In genomic region chr22:50338860-50339462, GRCh38 we compare ENCODE assay signal across 23 cellular contexts. TPM values are rescaled to one million over a fixed set of nuclear protein-coding genes. Genes with fewer than 3 reads are reported as not detected.
A peak's percentile ranks its signal among the peaks of the same experiment; 100 is the strongest.
DNase-seq lines count a peak whose midpoint lies in the region; ATAC-seq, FAIRE-seq and TF ChIP-seq lines count a peak whose summit lies in the region.
"Had no signal": no experiment of that assay in that cellular context is flagged by ENCODE, and none has a peak within 500 bp of the region (broad histone marks: within the 10 kb centered on the region; RNA-seq: fewer than 3 reads in every experiment).

No MANE protein-coding gene starts in this region.

- no peak for TF ChIP-seq POLR2A in H1 (IDR thresholded peaks at IDR 0.05; ENCODE audit: control extremely low read depth in 1 of 2, low read depth in 2 of 2, low read length in 2 of 2)

- CTCF ChIA-PET in PC-9 (lab: Charles Lee) (no interaction called here), H1 (lab: Charles Lee; ENCODE audit: partially characterized antibody) (no interaction called here), Calu3 (lab: Charles Lee) (no interaction called here)

- H3K4me3 ChIP-seq in PC-9 (no peak overlapping the region), H1 (ENCODE audit: extremely low read depth in 1 of 4, insufficient read depth in 2 of 4, low read depth in 3 of 4, low read length in 4 of 4) (no peak overlapping the region), trophoblast cell (ENCODE audit: low read depth, low read length) (peak overlapping the region; percentile 63), H7 (ENCODE audit: insufficient read depth, low read depth, low read length) (no peak overlapping the region), pancreas (no peak overlapping the region)
- H3K4me3 ChIP-seq: GM23338, SK-N-MC had no signal

- H3K27me3 Mint-ChIP-seq in activated naive CD8-positive, alpha-beta T cell treated with anti-CD3 and anti-CD28 coated beads, Interleukin-2, amount 10 ng/mL, durations not matched to agents 7 days and 5 days = no peaks in the 10 kb centered on the region
- no peaks in the 10 kb centered on the region for H3K27me3 Mint-ChIP-seq in activated naive CD8-positive, alpha-beta T cell treated with anti-CD3 and anti-CD28 coated beads, Interleukin-2, amount 50 U/mL, for 24 hours
- no peaks in the 10 kb centered on the region for H3K27me3 Mint-ChIP-seq in Calu3 (ENCODE audit: unreplicated experiment)

- H3K27ac Mint-ChIP-seq in activated naive CD8-positive, alpha-beta T cell treated with anti-CD3 and anti-CD28 coated beads, Interleukin-2, amount 10 ng/mL, durations not matched to agents 7 days and 5 days = no peak overlapping the region
- no peak overlapping the region for H3K27ac Mint-ChIP-seq in activated naive CD8-positive, alpha-beta T cell treated with anti-CD3 and anti-CD28 coated beads, Interleukin-2, amount 50 U/mL, for 24 hours
- H3K27ac Mint-ChIP-seq in Calu3 (ENCODE audit: unreplicated experiment) = no peak overlapping the region
- H3K27ac Mint-ChIP-seq: GM23338 had no signal

- H2BK5ac ChIP-seq in H1 (ENCODE audit: low read depth, low read length) (no peak overlapping the region), trophoblast cell (ENCODE audit: low read depth, low read length, poor library complexity) (no peak overlapping the region)

- H3K9me3 ChIP-seq in PC-9 (ENCODE audit: insufficient read depth, low read depth) = no peaks in the 10 kb centered on the region
- peaks cover 0 to 3% of the 10 kb centered on the region in 2 experiments; a peak in 1 of 4 replicates for H3K9me3 ChIP-seq in H1 (ENCODE audit: insufficient read depth in 2 of 2, low read depth in 1 of 2, low read length in 1 of 2)
- peaks cover 34% of the 10 kb centered on the region for H3K9me3 ChIP-seq in trophoblast cell (ENCODE audit: insufficient read depth, low read depth, low read length)
- no peaks in the 10 kb centered on the region for H3K9me3 ChIP-seq in pancreas

- H3K79me1 ChIP-seq in H1 (ENCODE audit: low read depth, low read length) (peaks cover 17% of the 10 kb centered on the region), trophoblast cell (ENCODE audit: low read length) (peaks cover 6% of the 10 kb centered on the region)

- H3K18ac ChIP-seq in H1 (ENCODE audit: extremely low read depth, low read length) = no peak overlapping the region
- H3K18ac ChIP-seq in trophoblast cell (ENCODE audit: low read length) = no peak overlapping the region

- no peaks in the 10 kb centered on the region for H3K9me3 Mint-ChIP-seq in activated naive CD8-positive, alpha-beta T cell treated with anti-CD3 and anti-CD28 coated beads, Interleukin-2, amount 10 ng/mL, durations not matched to agents 7 days and 5 days
- H3K9me3 Mint-ChIP-seq in activated naive CD8-positive, alpha-beta T cell treated with anti-CD3 and anti-CD28 coated beads, Interleukin-2, amount 50 U/mL, for 24 hours = no peaks in the 10 kb centered on the region
- no peaks in the 10 kb centered on the region for H3K9me3 Mint-ChIP-seq in Calu3 (ENCODE audit: low read depth, unreplicated experiment)
- H3K9me3 Mint-ChIP-seq: GM23338 had no signal

- ATAC-seq in activated naive CD8-positive, alpha-beta T cell treated with anti-CD3 and anti-CD28 coated beads, Interleukin-2, amount 10 ng/mL, durations not matched to agents 7 days and 5 days (ENCODE audit: low read depth) = no peak
- no peak for ATAC-seq in activated naive CD8-positive, alpha-beta T cell treated with anti-CD3 and anti-CD28 coated beads, Interleukin-2, amount 50 U/mL, for 24 hours
- ATAC-seq in pancreas = no peak
- ATAC-seq: GM23338 had no signal

- peaks cover 61% of the 10 kb centered on the region for H3F3A ChIP-seq in PC-9 (ENCODE audit: insufficient read depth, low read depth)

- H3K36me3 Mint-ChIP-seq in activated naive CD8-positive, alpha-beta T cell treated with anti-CD3 and anti-CD28 coated beads, Interleukin-2, amount 10 ng/mL, durations not matched to agents 7 days and 5 days = no peaks in the 10 kb centered on the region
- no peaks in the 10 kb centered on the region for H3K36me3 Mint-ChIP-seq in activated naive CD8-positive, alpha-beta T cell treated with anti-CD3 and anti-CD28 coated beads, Interleukin-2, amount 50 U/mL, for 24 hours (ENCODE audit: low read depth)
- H3K36me3 Mint-ChIP-seq in Calu3 (ENCODE audit: insufficient read depth, unreplicated experiment) = peaks cover 8% of the 10 kb centered on the region

- peak overlapping the region; percentile 100 for H3K56ac ChIP-seq in H1 (replicated peaks; ENCODE audit: insufficient read length, low read depth, low read length)

- H2BK120ac ChIP-seq in H1 (replicated peaks; ENCODE audit: low read depth, low read length) (peak overlapping the region; percentile 22), trophoblast cell (ENCODE audit: insufficient read depth, low read length, poor library complexity) (no peak overlapping the region)

- H3K27me3 ChIP-seq in PC-9 (ENCODE audit: insufficient read depth, low read depth) (no peaks in the 10 kb centered on the region), H1 (replicated peaks in 1 of 4; ENCODE audit: control insufficient read depth in 3 of 4, extremely low read depth in 1 of 4, insufficient read depth in 3 of 4, low read length in 3 of 4) (peaks cover 0 to 5% (median 0%) of the 10 kb centered on the region in 4 experiments; a peak in 3 of 7 replicates), trophoblast cell (ENCODE audit: insufficient read depth, low read length) (no peaks in the 10 kb centered on the region), H7 (ENCODE audit: control insufficient read depth, insufficient read depth, low read length) (no peaks in the 10 kb centered on the region), pancreas (no peaks in the 10 kb centered on the region)

- H3K4ac ChIP-seq in H1 (replicated peaks; ENCODE audit: insufficient read length, low read depth, low read length) (peak overlapping the region; percentile 94), trophoblast cell (ENCODE audit: low read depth, low read length) (no peak overlapping the region)

- H2AFZ ChIP-seq in PC-9 = no peak overlapping the region
- H2AFZ ChIP-seq in H1 (ENCODE audit: low read length) = no peak overlapping the region
- H2AFZ ChIP-seq in trophoblast cell (ENCODE audit: insufficient read depth, low read length, poor library complexity) = no peak overlapping the region
- H2AFZ ChIP-seq: GM23338 had no signal

- TF ChIP-seq CTCF in PC-9 (conservative IDR thresholded peaks at IDR 0.05) (no peak), H1 (IDR thresholded peaks at IDR 0.05; ENCODE audit: control extremely low read depth in 1 of 3, insufficient read depth in 1 of 3, low read depth in 1 of 3, low read length in 3 of 3) (no peak), Calu3 (IDR thresholded peaks at IDR 0.05; ENCODE audit: unreplicated experiment) (no peak), pancreas (IDR thresholded peaks at IDR 0.05) (no peak)

- H3K36me3 ChIP-seq in PC-9 (ENCODE audit: low read depth) (no peaks in the 10 kb centered on the region), H1 (ENCODE audit: control insufficient read depth in 2 of 4, insufficient read depth in 4 of 4, low read length in 3 of 4) (no peaks in the 10 kb centered on the region; a peak in 1 of 8 replicates), trophoblast cell (ENCODE audit: control insufficient read depth in 1 of 2, insufficient read depth in 2 of 2, low read length in 2 of 2) (no peaks in the 10 kb centered on the region), H7 (replicated peaks; ENCODE audit: control insufficient read depth, insufficient read depth, low read length) (no peaks in the 10 kb centered on the region), pancreas (no peaks in the 10 kb centered on the region)

- H3K79me2 ChIP-seq in PC-9 (ENCODE audit: low read depth) = peaks cover 2% of the 10 kb centered on the region; the same call in 1 of the 2 replicates
- H3K79me2 ChIP-seq in H1 (ENCODE audit: control insufficient read depth in 1 of 2, insufficient read depth in 2 of 2, low read length in 2 of 2) = no peaks in the 10 kb centered on the region
- peaks cover 3% of the 10 kb centered on the region for H3K79me2 ChIP-seq in trophoblast cell (ENCODE audit: control insufficient read depth, insufficient read depth, low read length, poor library complexity)

- 82 to 100% methylated on average over 3 to 4 of the region's 4 CpGs for WGBS in H1 (ENCODE audit: extremely low coverage in 1 of 2, insufficient coverage in 1 of 2, insufficient read length in 1 of 2, insufficient replicate concordance in 2 of 2, low coverage in 1 of 2, low lambda C conversion rate in 2 of 2, missing lambda C conversion rate in 1 of 2), 2 experiments
- 100% methylated on average over 4 of the region's 4 CpGs for WGBS in trophoblast cell (ENCODE audit: extremely low coverage, insufficient coverage, insufficient read length)
- WGBS in pancreas, 2 donors = 92 to 94% methylated on average over 4 of the region's 4 CpGs

- peak overlapping the region in 1 of 4 experiments; percentile 28; a peak in 1 of 7 replicates for H3K9ac ChIP-seq in H1 (replicated peaks in 1 of 4; ENCODE audit: extremely low read depth in 1 of 4, low read depth in 3 of 4, low read length in 3 of 4)
- peak overlapping the region; percentile 39 for H3K9ac ChIP-seq in trophoblast cell (ENCODE audit: low read length)

- H3K4me2 ChIP-seq in PC-9 (no peak overlapping the region), H1 (ENCODE audit: insufficient read depth in 1 of 2, low read depth in 2 of 2, low read length in 2 of 2) (peak overlapping the region in 1 of 2 experiments; percentile 14; a peak in 1 of 4 replicates), trophoblast cell (ENCODE audit: low read length) (no peak overlapping the region)
- H3K4me2 ChIP-seq: GM23338 had no signal

- no peak overlapping the region for H4K12ac ChIP-seq in trophoblast cell (ENCODE audit: low read depth, low read length)

- H3K9me2 ChIP-seq in PC-9 (ENCODE audit: insufficient read depth) = no peaks in the 10 kb centered on the region

- H3K4me1 Mint-ChIP-seq in activated naive CD8-positive, alpha-beta T cell treated with anti-CD3 and anti-CD28 coated beads, Interleukin-2, amount 10 ng/mL, durations not matched to agents 7 days and 5 days = peaks cover 9% of the 10 kb centered on the region
- peaks cover 9% of the 10 kb centered on the region for H3K4me1 Mint-ChIP-seq in activated naive CD8-positive, alpha-beta T cell treated with anti-CD3 and anti-CD28 coated beads, Interleukin-2, amount 50 U/mL, for 24 hours
- no peaks in the 10 kb centered on the region for H3K4me1 Mint-ChIP-seq in Calu3 (ENCODE audit: low read depth, unreplicated experiment)

- intact Hi-C loops in PC-9 (cut with micrococcal nuclease; ENCODE audit: unreplicated experiment) = no loop called here
- intact Hi-C loops in Calu3 (cut with micrococcal nuclease; ENCODE audit: unreplicated experiment) = no loop called here
- intact Hi-C loops in pancreas (cut with DNase I) = loop anchor here in 1 of 3 donors (5.0 kb wide), 1 partner anchor 82 kb away; no protein-coding TSS in a partner anchor

- peak overlapping the region; percentile 95 for H4K91ac ChIP-seq in H1 (replicated peaks; ENCODE audit: insufficient read length, low read length)
- H4K91ac ChIP-seq in trophoblast cell (ENCODE audit: low read depth, low read length) = no peak overlapping the region

- H3K23ac ChIP-seq in H1 (ENCODE audit: insufficient read length) (no peak overlapping the region), trophoblast cell (ENCODE audit: low read length) (peak overlapping the region; percentile 99)

- 0 out of 2 replicates have a peak overlapping the region, but pooled peaks have one; percentile 10 for H2BK15ac ChIP-seq in H1 (ENCODE audit: low read length)

- BruUV-seq in PC-9 (replicated peaks; lab: Mats Ljungman, UMichigan) = no TSS peak
- no TSS peak for BruUV-seq in Calu3 (replicated peaks; lab: Mats Ljungman, UMichigan)

- no peak overlapping the region for H3K4me3 Mint-ChIP-seq in activated naive CD8-positive, alpha-beta T cell treated with anti-CD3 and anti-CD28 coated beads, Interleukin-2, amount 10 ng/mL, durations not matched to agents 7 days and 5 days
- no peak overlapping the region for H3K4me3 Mint-ChIP-seq in activated naive CD8-positive, alpha-beta T cell treated with anti-CD3 and anti-CD28 coated beads, Interleukin-2, amount 50 U/mL, for 24 hours
- no peak overlapping the region for H3K4me3 Mint-ChIP-seq in Calu3 (ENCODE audit: low read depth, unreplicated experiment)
- H3K4me3 Mint-ChIP-seq: GM23338 had no signal

- no peak for TF ChIP-seq EP300 in H1 (IDR thresholded peaks at IDR 0.05; ENCODE audit: borderline replicate concordance in 1 of 2, low read depth in 2 of 2, low read length in 2 of 2)

- H2BK12ac ChIP-seq in H1 (ENCODE audit: low read depth, low read length) (0 out of 2 replicates have a peak overlapping the region, but pooled peaks have one; percentile 7), trophoblast cell (ENCODE audit: low read length) (no peak overlapping the region)

- 0 out of 2 replicates have a peak, but pooled peaks cover 4% of the 10 kb centered on the region for H3K4me1 ChIP-seq in PC-9 (replicated peaks; ENCODE audit: insufficient read depth)
- H3K4me1 ChIP-seq in H1 (replicated peaks in 1 of 4; ENCODE audit: control insufficient read depth in 3 of 4, insufficient read depth in 4 of 4, low read length in 3 of 4) = peaks cover 0 to 2% (median under 1%) of the 10 kb centered on the region in 4 experiments; a peak in 3 of 7 replicates
- H3K4me1 ChIP-seq in trophoblast cell (ENCODE audit: control insufficient read depth in 1 of 2, insufficient read depth in 2 of 2, low read length in 2 of 2) = peaks cover 3% of the 10 kb centered on the region in 2 experiments
- no peaks in the 10 kb centered on the region for H3K4me1 ChIP-seq in pancreas

- H4K8ac ChIP-seq in H1 (ENCODE audit: extremely low read depth, insufficient read depth, low read length) (no peak overlapping the region), trophoblast cell (ENCODE audit: low read depth, low read length) (no peak overlapping the region)

- FAIRE-seq in H1 (lab: Jason Lieb, UNC) (no peak), pancreas (lab: Jason Lieb, UNC) (no peak)
- FAIRE-seq: D721Med had no signal

- no peaks in the 10 kb centered on the region for H4K20me1 ChIP-seq in PC-9 (ENCODE audit: insufficient read depth)
- peaks cover 2 to 33% of the 10 kb centered on the region in 2 experiments for H4K20me1 ChIP-seq in H1 (replicated peaks in 1 of 2; ENCODE audit: control insufficient read depth in 1 of 2, insufficient read depth in 2 of 2, low read length in 2 of 2)

- no peak for TF ChIP-seq RAD21 in H1 (IDR thresholded peaks at IDR 0.05 in 1 of 2, conservative IDR thresholded peaks at IDR 0.05 in 1 of 2; ENCODE audit: low read depth in 2 of 2, low read length in 2 of 2)

- POLR2A ChIA-PET in activated naive CD8-positive, alpha-beta T cell treated with anti-CD3 and anti-CD28 coated beads, Interleukin-2, amount 10 ng/mL, durations not matched to agents 7 days and 5 days (lab: Charles Lee) = no interaction called here
- POLR2A ChIA-PET in PC-9 (lab: Charles Lee; ENCODE audit: unreplicated experiment) (no interaction called here), H1 (lab: Charles Lee; ENCODE audit: partially characterized antibody) (no interaction called here)

- H3K23me2 ChIP-seq in H1 (ENCODE audit: low read depth, low read length) = peaks cover 40% of the 10 kb centered on the region; the same call in 1 of the 2 replicates

- no peak overlapping the region for H2BK20ac ChIP-seq in H1 (ENCODE audit: low read length)

- H3K27ac ChIP-seq in PC-9 = peak overlapping the region; percentile 19; the same call in 1 of the 2 replicates
- H3K27ac ChIP-seq in H1 (ENCODE audit: low read depth, low read length) = no peak overlapping the region
- H3K27ac ChIP-seq in trophoblast cell (ENCODE audit: low read depth, low read length) = no peak overlapping the region
- no peak overlapping the region for H3K27ac ChIP-seq in pancreas
- H3K27ac ChIP-seq: C4-2B, RWPE1, SK-N-MC had no signal

- H2AK5ac ChIP-seq in H1 (ENCODE audit: low read depth, low read length) = peak overlapping the region; percentile 69
- H2AK5ac ChIP-seq in trophoblast cell (ENCODE audit: low read length) = no peak overlapping the region

- H4K5ac ChIP-seq in H1 (ENCODE audit: insufficient read length, low read depth, low read length) = no peak overlapping the region

- peak; percentile 36 for DNase-seq in activated naive CD8-positive, alpha-beta T cell treated with anti-CD3 and anti-CD28 coated beads, Interleukin-2, amount 10 ng/mL, durations not matched to agents 7 days and 5 days
- no peak for DNase-seq in activated naive CD8-positive, alpha-beta T cell treated with anti-CD3 and anti-CD28 coated beads, Interleukin-2, amount 50 U/mL, for 24 hours
- DNase-seq in PC-9 = no peak
- DNase-seq in H1 (ENCODE audit: low read depth in 1 of 2, low spot score in 2 of 2) = no peak
- DNase-seq in trophoblast cell = no peak
- DNase-seq in Calu3 = no peak
- no peak for DNase-seq in H7
- no peak for DNase-seq in pancreas
- DNase-seq: DMS53, KBM-7, MM.1S, NCI-H1048, NCI-H1417 treated with DMSO at 0.1 percent for 48 hours, NCI-H187, NCI-H226, NCI-H510A treated with DMSO at 0.1 percent for 48 hours, NCI-H748 treated with DMSO at 0.1 percent for 48 hours, SHP77 treated with DMSO at 0.1 percent for 48 hours had no signal

- H3K14ac ChIP-seq in H1 (ENCODE audit: insufficient read length) (no peak overlapping the region), trophoblast cell (ENCODE audit: low read length) (no peak overlapping the region)

RNA-seq across cellular contexts. Expression of gene PPP6R2, which starts 4.2 kb away (rescaled TPM):
- 10 to 100 TPM; 81.6 to 86.8 TPM for total RNA-seq in activated naive CD8-positive, alpha-beta T cell treated with anti-CD3 and anti-CD28 coated beads, Interleukin-2, amount 10 ng/mL, durations not matched to agents 7 days and 5 days
- 49.2 and 51.2 TPM in 2 replicates for total RNA-seq in PC-9 (2021)
- total RNA-seq in H1 (2021; fragmentation: NEBNext Ultra II Directional; extraction: Animal tissue kit (Norgen Biotek cat#: 25700)) = 32.2 and 32.3 TPM in 2 replicates
- 25.0 and 33.1 TPM in 2 replicates for polyA plus RNA-seq in H1 (2011; rRNA removed)
- 34.4 TPM for polyA plus RNA-seq in H1 (2011; cell fraction: cytosol; rRNA removed)
- polyA plus RNA-seq in H1 (2011; cell fraction: nucleus; rRNA removed) = 140 TPM
- polyA plus RNA-seq in H1 (2012, experiment 1 of 2) = 24.5 to 41.1 TPM (median 35.3 TPM) in 4 replicates
- 25.1 TPM for polyA plus RNA-seq in H1 (2012, experiment 2 of 2)
- polyA plus RNA-seq in H1 (2013, experiment 1 of 2) = 17.9 TPM
- polyA plus RNA-seq in H1 (2013, experiment 2 of 2) = 16.7 TPM
- 30.2 and 31.7 TPM in 2 replicates for polyA minus RNA-seq in H1 (2011; rRNA and poly(A)+ RNA removed)
- 23.9 TPM for polyA minus RNA-seq in H1 (2011; cell fraction: cytosol; rRNA and poly(A)+ RNA removed)
- polyA minus RNA-seq in H1 (2011; cell fraction: nucleus; rRNA and poly(A)+ RNA removed) = 34.9 TPM
- polyA plus RNA-seq in trophoblast cell (2013) = 25.5 and 25.7 TPM in 2 replicates
- 47.1 and 50.0 TPM in 2 replicates for total RNA-seq in Calu3 (2022)
- total RNA-seq in H7 (2014; rRNA removed; shearing (Covaris generic)) = 47.0 and 48.7 TPM in 2 replicates
- 10 to 100 TPM; 21.1 to 28.7 (median 24.6) TPM for total RNA-seq in pancreas
- 10 to 100 TPM; 60.1 to 70.4 TPM for polyA plus RNA-seq in pancreas

RNA-seq across cellular contexts. Expression of gene DENND6B, which starts 12.1 kb away (rescaled TPM):
- 1 to 10 TPM; 8.8 to 9.5 TPM for total RNA-seq in activated naive CD8-positive, alpha-beta T cell treated with anti-CD3 and anti-CD28 coated beads, Interleukin-2, amount 10 ng/mL, durations not matched to agents 7 days and 5 days
- total RNA-seq in PC-9 (2021) (12.1 and 14.3 TPM in 2 replicates), Calu3 (2022) (13.2 and 19.0 TPM in 2 replicates), pancreas (1 to 10 TPM; 4.3 to 9.5 (median 5.4) TPM)
- total RNA-seq in H1 (2021; fragmentation: NEBNext Ultra II Directional; extraction: Animal tissue kit (Norgen Biotek cat#: 25700)) = 1.1 TPM in 2 replicates
- polyA plus RNA-seq in H1 (2011; rRNA removed) (1.9 and 3.6 TPM in 2 replicates), pancreas (10 to 100 TPM; 20.9 to 25.3 TPM)
- polyA plus RNA-seq in H1 (2011; cell fraction: cytosol; rRNA removed) = 2.0 TPM
- 13.0 TPM for polyA plus RNA-seq in H1 (2011; cell fraction: nucleus; rRNA removed)
- polyA plus RNA-seq in H1 (2012, experiment 1 of 2) = 0.58 to 2.1 TPM (median 1.6 TPM) in 4 replicates
- 0.84 TPM for polyA plus RNA-seq in H1 (2012, experiment 2 of 2)
- 0.75 TPM for polyA plus RNA-seq in H1 (2013, experiment 1 of 2)
- polyA plus RNA-seq in H1 (2013, experiment 2 of 2) = 0.75 TPM
- polyA minus RNA-seq in H1 (2011; rRNA and poly(A)+ RNA removed) = 0.32 and 0.50 TPM in 2 replicates
- 1.2 TPM for polyA minus RNA-seq in H1 (2011; cell fraction: cytosol; rRNA and poly(A)+ RNA removed)
- polyA minus RNA-seq in H1 (2011; cell fraction: nucleus; rRNA and poly(A)+ RNA removed) = 1.4 TPM
- 0.97 and 1.2 TPM in 2 replicates for polyA plus RNA-seq in trophoblast cell (2013)
- 0.52 and 1.1 TPM in 2 replicates for total RNA-seq in H7 (2014; rRNA removed; shearing (Covaris generic))

RNA-seq across cellular contexts. Expression of gene PLXNB2, which starts 31.5 kb away (rescaled TPM):
- total RNA-seq in activated naive CD8-positive, alpha-beta T cell treated with anti-CD3 and anti-CD28 coated beads, Interleukin-2, amount 10 ng/mL, durations not matched to agents 7 days and 5 days = 10 to 100 TPM; 43.0 to 45.8 TPM
- total RNA-seq in PC-9 (2021) (250 and 260 TPM in 2 replicates), Calu3 (2022) (298 and 337 TPM in 2 replicates), pancreas (100 to 1,000 TPM in 5 of 6 donors, 10 to 100 TPM in 1; 89.3 to 168 (median 113) TPM)
- total RNA-seq in H1 (2021; fragmentation: NEBNext Ultra II Directional; extraction: Animal tissue kit (Norgen Biotek cat#: 25700)) = 92.8 and 106 TPM in 2 replicates
- polyA plus RNA-seq in H1 (2011; rRNA removed) (58.3 and 83.3 TPM in 2 replicates), pancreas (100 to 1,000 TPM; 191 to 216 TPM)
- polyA plus RNA-seq in H1 (2011; cell fraction: cytosol; rRNA removed) = 58.5 TPM
- polyA plus RNA-seq in H1 (2011; cell fraction: nucleus; rRNA removed) = 226 TPM
- 63.1 to 97.9 TPM (median 90.3 TPM) in 4 replicates for polyA plus RNA-seq in H1 (2012, experiment 1 of 2)
- 97.7 TPM for polyA plus RNA-seq in H1 (2012, experiment 2 of 2)
- polyA plus RNA-seq in H1 (2013, experiment 1 of 2) = 115 TPM
- 92.5 TPM for polyA plus RNA-seq in H1 (2013, experiment 2 of 2)
- polyA minus RNA-seq in H1 (2011; rRNA and poly(A)+ RNA removed) = 71.0 and 71.3 TPM in 2 replicates
- 70.6 TPM for polyA minus RNA-seq in H1 (2011; cell fraction: cytosol; rRNA and poly(A)+ RNA removed)
- 62.9 TPM for polyA minus RNA-seq in H1 (2011; cell fraction: nucleus; rRNA and poly(A)+ RNA removed)
- 61.9 and 66.1 TPM in 2 replicates for polyA plus RNA-seq in trophoblast cell (2013)
- total RNA-seq in H7 (2014; rRNA removed; shearing (Covaris generic)) = 33.4 and 39.8 TPM in 2 replicates
